In the genomic region with DNA sequence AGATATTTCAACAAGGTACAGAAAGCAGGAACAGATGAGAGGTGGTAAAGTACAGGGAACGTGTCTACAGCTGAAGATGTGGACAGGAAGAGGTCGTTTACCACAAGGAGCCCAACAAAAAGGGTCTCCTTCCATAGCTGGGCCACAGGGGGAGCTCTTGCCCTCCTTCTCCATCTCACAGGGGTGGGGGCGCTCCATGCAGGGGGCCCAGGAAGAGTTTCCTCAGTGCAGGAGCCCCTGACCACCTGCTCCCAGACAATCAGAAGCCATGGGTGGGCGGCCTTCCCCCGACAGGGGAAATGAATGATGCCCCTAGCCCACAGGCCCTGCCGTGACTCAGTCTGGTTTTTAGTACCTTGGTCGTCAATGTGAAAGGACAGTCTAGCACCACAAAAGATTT, we compare ENCODE assay signal across 8 cellular contexts.
DNase-seq lines count a peak whose midpoint lies in the region; ATAC-seq and TF ChIP-seq lines count a peak whose summit lies in the region.

No MANE protein-coding gene starts in this region.

- no peaks in the 10 kb centered on the region for H3K36me3 ChIP-seq in BLaER1

- H3K27me3 ChIP-seq in BLaER1: no peaks in the 10 kb centered on the region

- peak; percentile 54 for TF ChIP-seq CTCF in fibroblast of villous mesenchyme (IDR thresholded peaks at IDR 0.05; ENCODE audit: insufficient read depth, low read depth, low read length)

- H3K9ac ChIP-seq in BLaER1: no peak overlapping the region

- DNase-seq in NCI-H82 treated with DMSO at 0.1 percent for 48 hours (lab: John Stamatoyannopoulos, UW; ENCODE audit: unreplicated experiment) (peak; percentile 9), fibroblast of villous mesenchyme (ENCODE audit: low read depth) (no peak), middle frontal gyrus (ENCODE audit: extremely low spot score, low spot score) (no peak), NOMO-1 treated with dmso at 0.1 percent for 144 hours (lab: John Stamatoyannopoulos, UW; ENCODE audit: unreplicated experiment) (no peak), NCI-H2029 treated with DMSO at 0.1 percent for 48 hours (lab: John Stamatoyannopoulos, UW) (no peak)
- DNase-seq in effector CD4-positive, alpha-beta T cell: no peak

- H3K4me1 ChIP-seq in BLaER1: peaks cover 18% of the 10 kb centered on the region

- peak; percentile 58 for ATAC-seq in GM19043 (IDR thresholded peaks at IDR 0.05; ENCODE audit: low read depth, unreplicated experiment)

- H3K4me2 ChIP-seq in BLaER1: peak overlapping the region; percentile 52

- H4K20me1 ChIP-seq in BLaER1: no peaks in the 10 kb centered on the region

- H3K4me3 ChIP-seq in BLaER1: no peak overlapping the region
- no peak overlapping the region for H3K4me3 ChIP-seq in fibroblast of villous mesenchyme (ENCODE audit: low read depth, low read length)

- 0 out of 2 replicates have a peak, but pooled peaks cover 3% of the 10 kb centered on the region for H3K9me3 ChIP-seq in BLaER1

- no peak overlapping the region for H3K27ac ChIP-seq in BLaER1
